Comparison of ENCODE assay signal across 12 cellular contexts in genomic region chr18:45169610-45170009, GRCh38.
A peak's percentile ranks its signal among the peaks of the same experiment; 100 is the strongest.
DNase-seq lines count a peak whose midpoint lies in the region; ATAC-seq and TF ChIP-seq lines count a peak whose summit lies in the region.
"Had no signal": no experiment of that assay in that cellular context is flagged by ENCODE, and none has a peak within 500 bp of the region (broad histone marks: within the 10 kb centered on the region; RNA-seq: fewer than 3 reads in every experiment).

No MANE protein-coding gene starts in this region.

- intact Hi-C loops in Right ventricle myocardium superior (cut with DNase I) (no loop called here), left ventricle myocardium inferior (cut with micrococcal nuclease) (no loop called here), uterus (cut with DNase I; ENCODE audit: low total_unique reads) (no loop called here)

- DNase-seq in Right ventricle myocardium superior = peak; percentile 50
- no peak for DNase-seq in left ventricle myocardium inferior
- peak; percentile 43 for DNase-seq in amniotic stem cell (lab: John Stamatoyannopoulos, UW)
- peak; percentile 21 for DNase-seq in hepatic stellate cell (ENCODE audit: low spot score)
- DNase-seq in uterus = peak; percentile 46 to 54
- no peak for DNase-seq in KBM-7
- DNase-seq: activated gamma-delta T cell, NCI-H524 treated with DMSO at 0.1 percent for 48 hours had no signal

- no peak for TF ChIP-seq POLR2A in uterus (IDR thresholded peaks at IDR 0.05)

- TF ChIP-seq CTCF in left ventricle myocardium inferior (IDR thresholded peaks at IDR 0.05; ENCODE audit: borderline replicate concordance) (no peak), uterus (IDR thresholded peaks at IDR 0.05) (peak in 1 of 4 experiments; percentile 9)

- H3K9me3 ChIP-seq in left ventricle myocardium inferior (replicated peaks) (no peaks in the 10 kb centered on the region), uterus (no peaks in the 10 kb centered on the region)

- H3K4me1 ChIP-seq in left ventricle myocardium inferior = no peaks in the 10 kb centered on the region
- no peaks in the 10 kb centered on the region for H3K4me1 ChIP-seq in uterus

- in situ Hi-C loops in KBM-7 (cut with MboI; ENCODE audit: low pct_unique_long_range_greater_than_20kb, low sequenced_read_pairs) = no loop called here

- no peak overlapping the region for H3K27ac ChIP-seq in left ventricle myocardium inferior (replicated peaks)
- H3K27ac ChIP-seq in uterus = no peak overlapping the region
- H3K27ac ChIP-seq: C4-2B had no signal

- peak; percentile 76 for ATAC-seq in Right ventricle myocardium superior (ENCODE audit: poor library complexity)
- no peak for ATAC-seq in HG03095 (IDR thresholded peaks at IDR 0.05; ENCODE audit: unreplicated experiment)
- ATAC-seq in HG03439 (IDR thresholded peaks at IDR 0.05; ENCODE audit: unreplicated experiment) = no peak
- ATAC-seq: HCT116 had no signal

- H3K4me3 ChIP-seq in left ventricle myocardium inferior = no peak overlapping the region
- H3K4me3 ChIP-seq in uterus = no peak overlapping the region

- peaks cover 14% of the 10 kb centered on the region for H3K27me3 ChIP-seq in left ventricle myocardium inferior (ENCODE audit: low read depth)
- H3K27me3 ChIP-seq in uterus = no peaks in the 10 kb centered on the region

- H3K36me3 ChIP-seq in left ventricle myocardium inferior (no peaks in the 10 kb centered on the region), uterus (no peaks in the 10 kb centered on the region)

Comparison
In these comparisons a context has a peak if more than half of its experiments do, and no peak if none do; other contexts are left out.
1. DNase-seq: peak in Right ventricle myocardium superior (single experiment), amniotic stem cell (single experiment), hepatic stellate cell (single experiment) and uterus (2 of 2); none in left ventricle myocardium inferior (single experiment) and KBM-7 (single experiment).